ENCODE assay signal across 8 cellular contexts in the genomic region with DNA sequence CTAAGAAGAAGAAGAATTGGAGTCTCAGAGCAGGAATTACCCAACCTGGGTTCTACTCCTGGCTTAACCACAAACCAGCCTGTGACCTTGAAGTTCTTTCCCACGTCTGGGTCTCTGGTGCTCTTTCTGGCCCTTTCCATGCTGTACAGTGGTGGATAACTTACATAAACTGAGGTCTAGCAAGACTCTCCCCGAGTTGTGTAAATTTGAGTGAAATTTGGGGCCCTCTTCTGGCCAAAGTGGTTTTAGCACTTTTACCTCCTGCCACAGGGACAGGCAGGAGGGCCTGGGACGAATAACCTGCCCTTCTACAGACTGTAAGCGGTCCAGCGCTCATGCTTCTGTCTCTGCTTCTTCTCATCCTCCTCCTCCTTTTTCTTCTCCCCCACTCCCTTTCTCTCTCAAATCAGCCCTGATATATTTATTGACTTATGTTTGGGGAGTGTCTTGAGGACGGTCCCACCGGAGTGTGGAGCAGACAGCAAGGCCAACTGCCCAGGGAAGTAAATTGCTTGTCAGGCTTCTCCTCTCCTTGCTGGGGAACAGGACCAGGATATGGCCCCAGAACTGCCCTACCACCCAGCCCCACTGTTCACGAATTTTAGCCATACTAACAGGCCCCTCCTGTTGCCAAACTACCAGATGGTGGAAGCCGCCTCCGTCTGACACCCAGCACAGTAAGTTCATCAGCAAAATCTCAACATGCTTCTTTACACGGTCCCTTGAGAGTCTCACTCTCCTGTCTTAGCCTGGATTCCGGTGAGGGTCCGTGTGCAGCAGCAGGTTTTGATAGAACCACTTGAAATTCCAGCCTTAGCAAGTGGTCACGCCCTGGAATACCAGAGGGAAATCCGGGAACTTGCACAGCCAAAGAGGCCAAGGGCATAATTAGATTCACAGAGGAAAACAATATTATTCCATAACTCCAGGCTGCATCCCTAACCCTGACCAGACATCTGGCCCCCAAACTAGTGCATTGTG. TPM values are rescaled to one million over a fixed set of nuclear protein-coding genes. Genes with fewer than 3 reads are reported as not detected.
DNase-seq lines count a peak whose midpoint lies in the region; ATAC-seq and TF ChIP-seq lines count a peak whose summit lies in the region.

No MANE protein-coding gene starts in this region.

- intact Hi-C loops in A673 (cut with micrococcal nuclease; ENCODE audit: unreplicated experiment): loop anchor here (1.0 to 2.0 kb wide), 2 partner anchors 146 to 261 kb away; no protein-coding TSS in a partner anchor

- H3K4me3 ChIP-seq in A673 (ENCODE audit: low read depth, low read length, poor library complexity, severe bottlenecking) (no peak overlapping the region), HL-60 (replicated peaks; ENCODE audit: insufficient read depth, low read length) (no peak overlapping the region), SJCRH30 (no peak overlapping the region), parathyroid adenoma (ENCODE audit: low read depth, low read length) (no peak overlapping the region)

- ATAC-seq in GM18870 (IDR thresholded peaks at IDR 0.05; ENCODE audit: unreplicated experiment): no peak

- H3K4me1 ChIP-seq in A673 (ENCODE audit: insufficient read depth, low read length, poor library complexity, severe bottlenecking) (peaks cover 17% of the 10 kb centered on the region), SJCRH30 (peaks cover 8% of the 10 kb centered on the region; the same call in 1 of the 2 replicates), parathyroid adenoma (no peaks in the 10 kb centered on the region)

- TF ChIP-seq CTCF in A673 (conservative IDR thresholded peaks at IDR 0.05; ENCODE audit: low read depth, low read length): peak; percentile 74
- TF ChIP-seq CTCF in GM12874 (IDR thresholded peaks at IDR 0.05; ENCODE audit: insufficient read depth, low read depth, low read length): peak; percentile 58
- TF ChIP-seq CTCF in HL-60 (IDR thresholded peaks at IDR 0.05; ENCODE audit: insufficient read depth, low read length): peak; percentile 37
- TF ChIP-seq CTCF in parathyroid adenoma (IDR thresholded peaks at IDR 0.05): peak; percentile 69

- no peak overlapping the region for H2AFZ ChIP-seq in parathyroid adenoma

- no peak overlapping the region for H3K4me2 ChIP-seq in parathyroid adenoma (ENCODE audit: low read length)

- H3K9ac ChIP-seq in parathyroid adenoma: no peak overlapping the region

- DNase-seq in A673 (ENCODE audit: low spot score) (peak; percentile 86), HL-60 (ENCODE audit: low read depth in 1 of 2, low spot score in 1 of 2) (peak; percentile 36 to 69), SJCRH30 (peak; percentile 62 to 89), germinal center (ENCODE audit: low spot score) (peak; percentile 47)
- peak; percentile 50 for DNase-seq in activated naive CD4-positive, alpha-beta T cell treated with anti-CD3 and anti-CD28 coated beads, Interleukin-2, amount 50 U/mL, for 16 hours

- CTCF ChIA-PET in A673 (lab: Charles Lee): no interaction called here

- H3K27ac ChIP-seq in A673 (ENCODE audit: low read depth, low read length, poor library complexity, severe bottlenecking): no peak overlapping the region
- H3K27ac ChIP-seq in HL-60 (replicated peaks): no peak overlapping the region
- H3K27ac ChIP-seq in SJCRH30: no peak overlapping the region
- H3K27ac ChIP-seq in parathyroid adenoma: no peak overlapping the region

- H3K27me3 ChIP-seq in A673 (replicated peaks; ENCODE audit: insufficient read depth, low read depth, low read length, poor library complexity): no peaks in the 10 kb centered on the region
- no peaks in the 10 kb centered on the region for H3K27me3 ChIP-seq in HL-60 (ENCODE audit: insufficient read depth, poor library complexity, severe bottlenecking)
- H3K27me3 ChIP-seq in SJCRH30: no peaks in the 10 kb centered on the region
- H3K27me3 ChIP-seq in parathyroid adenoma (ENCODE audit: control insufficient read depth, insufficient read depth, low read length): no peaks in the 10 kb centered on the region

- H3K36me3 ChIP-seq in A673 (ENCODE audit: insufficient read depth, low read length, poor library complexity, severe bottlenecking) (no peaks in the 10 kb centered on the region), SJCRH30 (no peaks in the 10 kb centered on the region; the same call in 1 of the 2 replicates), parathyroid adenoma (ENCODE audit: control insufficient read depth, insufficient read depth, low read length) (no peaks in the 10 kb centered on the region)

- no peaks in the 10 kb centered on the region for H3K79me2 ChIP-seq in parathyroid adenoma

- BruUV-seq in A673 (replicated peaks; lab: Mats Ljungman, UMichigan): no TSS peak

- no peaks in the 10 kb centered on the region for H3K9me3 ChIP-seq in A673 (ENCODE audit: low read depth, low read length, poor library complexity, severe bottlenecking)
- H3K9me3 ChIP-seq in SJCRH30 (replicated peaks): no peaks in the 10 kb centered on the region
- H3K9me3 ChIP-seq in parathyroid adenoma (ENCODE audit: control insufficient read depth, low read length): no peaks in the 10 kb centered on the region

- POLR2A ChIA-PET in A673 (lab: Charles Lee; ENCODE audit: low non-redundant PET): no interaction called here

RNA-seq across cellular contexts. Expression of gene SH3PXD2A, which starts 4.1 kb away (rescaled TPM):
- total RNA-seq in A673 (2021): 54.9 and 57.1 TPM in 2 replicates
- total RNA-seq in SJCRH30 (2014; rRNA removed; shearing (Covaris generic)): 5.4 and 5.5 TPM in 2 replicates

RNA-seq across cellular contexts. Expression of gene STN1, which starts 58.5 kb away (rescaled TPM):
- total RNA-seq in A673 (2021): 14.3 and 16.5 TPM in 2 replicates
- 10.3 and 11.6 TPM in 2 replicates for total RNA-seq in SJCRH30 (2014; rRNA removed; shearing (Covaris generic))
